8 cellular contexts compared by ENCODE assay signal in the genomic region with DNA sequence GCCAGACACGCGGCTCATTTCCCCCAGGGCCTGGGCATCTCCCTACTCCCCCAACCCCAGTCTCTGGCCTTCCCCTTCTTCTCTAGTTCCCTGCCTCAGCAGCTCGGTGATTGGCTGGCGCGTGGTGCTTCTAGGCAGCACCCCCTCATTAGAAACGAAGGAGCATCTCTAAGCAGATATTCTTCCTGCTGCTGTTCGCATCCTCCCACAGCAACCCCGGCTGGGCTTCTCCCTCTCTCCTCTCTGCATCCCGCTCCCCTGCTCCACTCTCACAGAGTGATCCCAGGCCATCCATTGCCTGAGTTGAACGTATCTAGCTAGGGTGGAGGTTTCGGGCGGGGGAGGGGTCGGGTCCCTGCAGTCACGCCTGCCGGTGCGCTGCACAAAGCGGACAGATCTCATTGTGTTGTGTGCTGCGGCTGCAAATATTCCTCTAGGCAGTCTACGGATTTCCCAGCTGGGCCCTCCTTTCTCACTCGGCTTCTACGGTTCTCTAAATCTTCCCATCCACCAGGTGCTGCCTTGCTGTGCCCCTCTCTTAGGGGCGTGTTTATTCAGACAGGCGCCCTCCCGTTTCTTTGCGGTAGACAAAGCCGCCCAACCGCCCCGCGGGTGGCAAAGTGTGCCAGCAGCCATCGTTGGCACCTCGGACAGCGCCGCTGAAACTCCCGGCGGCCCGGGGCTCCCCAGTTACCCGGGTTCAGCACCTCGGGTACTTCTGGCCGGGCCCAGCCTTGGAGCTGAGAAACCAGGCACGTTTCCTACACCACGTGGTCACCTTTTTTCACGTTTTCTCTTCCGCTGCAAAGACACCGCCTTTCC.
DNase-seq lines count a peak whose midpoint lies in the region; ATAC-seq and FAIRE-seq lines count a peak whose summit lies in the region.

No MANE protein-coding gene starts in this region.

- DNase-seq in DMS153 (lab: John Stamatoyannopoulos, UW) (peak; percentile 59), astrocyte of the hippocampus (ENCODE audit: low read depth, low spot score) (peak; percentile 57), HTR-8/SVneo (ENCODE audit: insufficient read length, low spot score) (no peak), NCI-H446 (lab: John Stamatoyannopoulos, UW) (no peak), SKM-1 (lab: John Stamatoyannopoulos, UW; ENCODE audit: unreplicated experiment) (no peak)

- no peaks in the 10 kb centered on the region for H3K36me3 ChIP-seq in neuron (ENCODE audit: insufficient read depth, low read length)

- ATAC-seq in GM19324 (IDR thresholded peaks at IDR 0.05; ENCODE audit: low FRiP score, unreplicated experiment) (peak; percentile 51), HG03520 (IDR thresholded peaks at IDR 0.05; ENCODE audit: unreplicated experiment) (peak; percentile 48)

- no peaks in the 10 kb centered on the region for H3K9me3 ChIP-seq in neuron (ENCODE audit: low read length)

- H3K4me3 ChIP-seq in neuron (ENCODE audit: low read length), result no peak overlapping the region

- peaks cover 76% of the 10 kb centered on the region for H3K27me3 ChIP-seq in neuron (ENCODE audit: insufficient read depth, low read length)

- no peaks in the 10 kb centered on the region for H3K4me1 ChIP-seq in neuron (ENCODE audit: insufficient read depth, low read length)

- no peak for FAIRE-seq in HTR-8/SVneo (lab: Jason Lieb, UNC)

- peak overlapping the region; percentile 44 for H2AFZ ChIP-seq in neuron (ENCODE audit: low read depth, low read length)

Comparison
In these comparisons a context has a peak if more than half of its experiments do, and no peak if none do; other contexts are left out.
1. DNase-seq: peak in DMS153 (single experiment) and astrocyte of the hippocampus (single experiment); none in HTR-8/SVneo (single experiment), NCI-H446 (0 of 2) and SKM-1 (single experiment).